In genomic region chr19:47228937-47229673, GRCh38 we compare ENCODE assay signal across 8 cellular contexts. TPM values are rescaled to one million over a fixed set of nuclear protein-coding genes. Genes with fewer than 3 reads are reported as not detected.
DNase-seq lines count a peak whose midpoint lies in the region; ATAC-seq lines count a peak whose summit lies in the region.

No MANE protein-coding gene starts in this region.

- no peak overlapping the region for H4K12ac ChIP-seq in trophoblast cell (ENCODE audit: low read depth, low read length)

- peak overlapping the region; percentile 84 for H2BK120ac ChIP-seq in trophoblast cell (ENCODE audit: insufficient read depth, low read length, poor library complexity)

- H3K4me3 Mint-ChIP-seq in activated T-cell treated with anti-CD3 and anti-CD28 coated beads, Interleukin-2, amount 50 U/mL, for 72 hours, result no peak overlapping the region

- no peak overlapping the region for H3K27ac ChIP-seq in SK-N-MC
- peak overlapping the region; percentile 98 for H3K27ac ChIP-seq in trophoblast cell (ENCODE audit: low read depth, low read length)

- no peaks in the 10 kb centered on the region for H3K27me3 ChIP-seq in trophoblast cell (ENCODE audit: insufficient read depth, low read length)

- H3K9me3 ChIP-seq in SK-N-MC (ENCODE audit: low read depth, low read length) (no peaks in the 10 kb centered on the region), trophoblast cell (ENCODE audit: insufficient read depth, low read depth, low read length) (no peaks in the 10 kb centered on the region)

- H3K79me1 ChIP-seq in trophoblast cell (ENCODE audit: low read length), result peaks cover 51% of the 10 kb centered on the region

- DNase-seq in activated T-cell treated with anti-CD3 and anti-CD28 coated beads, Interleukin-2, amount 50 U/mL, for 72 hours, result peak; percentile 39 to 48
- no peak for DNase-seq in activated T-cell treated with anti-CD3 and anti-CD28 coated beads for 4 hours
- no peak for DNase-seq in SK-N-MC (ENCODE audit: low read depth, low spot score)
- DNase-seq in epidermal melanocyte (ENCODE audit: insufficient read length, low spot score), result peak; percentile 29
- DNase-seq in trophoblast cell, result no peak
- DNase-seq in GM19238 (ENCODE audit: insufficient read length, low spot score), result no peak
- no peak for DNase-seq in NCI-H345 (lab: John Stamatoyannopoulos, UW)

- H3K23ac ChIP-seq in trophoblast cell (ENCODE audit: low read length), result peak overlapping the region; percentile 12

- H3K9me3 Mint-ChIP-seq in activated T-cell treated with anti-CD3 and anti-CD28 coated beads, Interleukin-2, amount 50 U/mL, for 72 hours, result no peaks in the 10 kb centered on the region

- peak overlapping the region; percentile 96 for H4K91ac ChIP-seq in trophoblast cell (ENCODE audit: low read depth, low read length)

- no peaks in the 10 kb centered on the region for H3K27me3 Mint-ChIP-seq in activated T-cell treated with anti-CD3 and anti-CD28 coated beads, Interleukin-2, amount 50 U/mL, for 72 hours (ENCODE audit: low read depth)

- H3K36me3 ChIP-seq in SK-N-MC (ENCODE audit: insufficient read depth, low read length) (no peaks in the 10 kb centered on the region), trophoblast cell (ENCODE audit: control insufficient read depth in 1 of 2, insufficient read depth in 2 of 2, low read length in 2 of 2) (peaks cover 0 to 4% of the 10 kb centered on the region in 2 experiments)

- H3K27ac Mint-ChIP-seq in activated T-cell treated with anti-CD3 and anti-CD28 coated beads, Interleukin-2, amount 50 U/mL, for 72 hours, result no peak overlapping the region

- peak overlapping the region; percentile 94 for H3K14ac ChIP-seq in trophoblast cell (ENCODE audit: low read length)

- ATAC-seq in activated T-cell treated with anti-CD3 and anti-CD28 coated beads, Interleukin-2, amount 50 U/mL, for 72 hours (replicated peaks in 1 of 2), result no peak
- no peak for ATAC-seq in GM19328 (IDR thresholded peaks at IDR 0.05; ENCODE audit: unreplicated experiment)

- H2BK12ac ChIP-seq in trophoblast cell (ENCODE audit: low read length), result peak overlapping the region; percentile 64

- H3K4me3 ChIP-seq in SK-N-MC, result peak overlapping the region; percentile 91
- H3K4me3 ChIP-seq in trophoblast cell (ENCODE audit: low read depth, low read length), result peak overlapping the region; percentile 98

- H3K4ac ChIP-seq in trophoblast cell (ENCODE audit: low read depth, low read length), result peak overlapping the region; percentile 8

- peak overlapping the region; percentile 85 for H3K4me2 ChIP-seq in trophoblast cell (ENCODE audit: low read length)

- H3K9ac ChIP-seq in SK-N-MC (ENCODE audit: insufficient read length), result no peak overlapping the region
- peak overlapping the region; percentile 50 for H3K9ac ChIP-seq in trophoblast cell (ENCODE audit: low read length)

- H4K8ac ChIP-seq in trophoblast cell (ENCODE audit: low read depth, low read length), result no peak overlapping the region

- peak overlapping the region; percentile 31 for H2AK5ac ChIP-seq in trophoblast cell (ENCODE audit: low read length)

- peaks cover 4 to 9% of the 10 kb centered on the region in 2 donors for H3K36me3 Mint-ChIP-seq in activated T-cell treated with anti-CD3 and anti-CD28 coated beads, Interleukin-2, amount 50 U/mL, for 72 hours (ENCODE audit: insufficient read depth in 2 of 2)

- peak overlapping the region; percentile 96 for H3K18ac ChIP-seq in trophoblast cell (ENCODE audit: low read length)

- peaks cover 29 to 46% of the 10 kb centered on the region in 2 experiments for H3K4me1 ChIP-seq in trophoblast cell (ENCODE audit: control insufficient read depth in 1 of 2, insufficient read depth in 2 of 2, low read length in 2 of 2)

- H2AFZ ChIP-seq in trophoblast cell (ENCODE audit: insufficient read depth, low read length, poor library complexity), result peak overlapping the region; percentile 27

- peaks cover 29% of the 10 kb centered on the region for H3K4me1 Mint-ChIP-seq in activated T-cell treated with anti-CD3 and anti-CD28 coated beads, Interleukin-2, amount 50 U/mL, for 72 hours (ENCODE audit: low read depth)

- 100% methylated on average over 1 of the region's 10 CpGs for WGBS in trophoblast cell (ENCODE audit: extremely low coverage, insufficient coverage, insufficient read length)

- peaks cover 23% of the 10 kb centered on the region for H3K79me2 ChIP-seq in trophoblast cell (ENCODE audit: control insufficient read depth, insufficient read depth, low read length, poor library complexity)

- H2BK5ac ChIP-seq in trophoblast cell (ENCODE audit: low read depth, low read length, poor library complexity), result peak overlapping the region; percentile 95

RNA-seq across cellular contexts. Expression of gene BBC3, which starts 1.9 kb away (rescaled TPM):
- 10 to 100 TPM; 41.4 to 59.2 TPM for total RNA-seq in activated T-cell treated with anti-CD3 and anti-CD28 coated beads, Interleukin-2, amount 50 U/mL, for 72 hours
- polyA plus RNA-seq in trophoblast cell (2013), result 11.7 and 11.8 TPM in 2 replicates

RNA-seq across cellular contexts. Expression of gene CCDC9, which starts 27.2 kb away (rescaled TPM):
- total RNA-seq in activated T-cell treated with anti-CD3 and anti-CD28 coated beads, Interleukin-2, amount 50 U/mL, for 72 hours, result 10 to 100 TPM; 51.6 to 51.7 TPM
- 57.9 and 62.1 TPM in 2 replicates for polyA plus RNA-seq in trophoblast cell (2013)

RNA-seq across cellular contexts. Expression of gene INAFM1, which starts 45.6 kb away (rescaled TPM):
- total RNA-seq in activated T-cell treated with anti-CD3 and anti-CD28 coated beads, Interleukin-2, amount 50 U/mL, for 72 hours, result 10 to 100 TPM; 19.7 to 21.4 TPM
- polyA plus RNA-seq in trophoblast cell (2013), result 13.7 and 14.5 TPM in 2 replicates

Comparison
In these comparisons a context has a peak if more than half of its experiments do, and no peak if none do; other contexts are left out.
1. DNase-seq: peak in activated T-cell treated with anti-CD3 and anti-CD28 coated beads, Interleukin-2, amount 50 U/mL, for 72 hours (2 of 2) and epidermal melanocyte (single experiment); none in activated T-cell treated with anti-CD3 and anti-CD28 coated beads for 4 hours (single experiment), SK-N-MC (single experiment), trophoblast cell (0 of 2), GM19238 (single experiment) and NCI-H345 (single experiment).